ENCODE assay signal across 8 cellular contexts in genomic region chr1:119647734-119648619, GRCh38. TPM values are rescaled to one million over a fixed set of nuclear protein-coding genes. Genes with fewer than 3 reads are reported as not detected.
DNase-seq lines count a peak whose midpoint lies in the region; ATAC-seq and TF ChIP-seq lines count a peak whose summit lies in the region.

ZNF697 (minus strand) TSS chr1:119648266; CDS start chr1:119626100, 22,166 bp downstream.

- H3K9me3 ChIP-seq in Peyer's patch (no peaks in the 10 kb centered on the region), ascending aorta (no peaks in the 10 kb centered on the region), right atrium auricular region (no peaks in the 10 kb centered on the region)

- ATAC-seq in GM21737 (IDR thresholded peaks at IDR 0.05; ENCODE audit: unreplicated experiment), result peak; percentile 58

- H3K27me3 ChIP-seq in Peyer's patch, result no peaks in the 10 kb centered on the region
- H3K27me3 ChIP-seq in ascending aorta, result no peaks in the 10 kb centered on the region
- no peaks in the 10 kb centered on the region for H3K27me3 ChIP-seq in right atrium auricular region

- DNase-seq in GM03348 (ENCODE audit: low spot score) (peak; percentile 97), KBM-7 (peak; percentile 95), Peyer's patch (peak; percentile 60 to 98 (median 96)), ascending aorta (ENCODE audit: low spot score in 2 of 2) (peak; percentile 86 to 98), right atrium auricular region (ENCODE audit: low spot score) (peak; percentile 97), posterior cingulate gyrus (peak; percentile 97 to 100 (median 98)), AML-193 (lab: John Stamatoyannopoulos, UW) (no peak)

- TF ChIP-seq CTCF in Peyer's patch (IDR thresholded peaks at IDR 0.05) (peak in 3 of 6 experiments; percentile 52 to 74 (median 60)), ascending aorta (IDR thresholded peaks at IDR 0.05) (peak in 2 of 3 experiments; percentile 7 to 48), right atrium auricular region (IDR thresholded peaks at IDR 0.05) (peak in 1 of 2 donors; percentile 36)

- H3K27ac ChIP-seq in Peyer's patch, result peak within 1 kb of the TSS; percentile 67 to 87 (median 78)
- peak within 1 kb of the TSS; percentile 87 to 95 for H3K27ac ChIP-seq in ascending aorta
- H3K27ac ChIP-seq in right atrium auricular region, result peak within 1 kb of the TSS; percentile 88 to 98

- H3K36me3 ChIP-seq in Peyer's patch (no peaks in the 10 kb centered on the region), ascending aorta (no peaks in the 10 kb centered on the region), right atrium auricular region (no peaks in the 10 kb centered on the region)

- H3K4me1 ChIP-seq in Peyer's patch (peaks cover 0 to 9% (median 4%) of the 10 kb centered on the region in 4 donors), ascending aorta (peaks cover 0 to 4% of the 10 kb centered on the region in 2 donors), right atrium auricular region (peaks cover 0 to 44% of the 10 kb centered on the region in 2 donors)

- intact Hi-C loops in ascending aorta (cut with DNase I) (loop anchor here (1.0 kb wide), 2 partner anchors 17 to 34 kb away; no protein-coding TSS in a partner anchor), posterior cingulate gyrus (cut with DNase I) (loop anchor here (1.0 to 5.0 kb wide), 3 partner anchors 17 to 36 kb away; no protein-coding TSS in a partner anchor)

- in situ Hi-C loops in KBM-7 (cut with MboI; ENCODE audit: low pct_unique_long_range_greater_than_20kb, low sequenced_read_pairs), result no loop called here

- H3K4me3 ChIP-seq in Peyer's patch, result peak within 1 kb of the TSS; percentile 49 to 92 (median 73)
- H3K4me3 ChIP-seq in ascending aorta, result peak within 1 kb of the TSS; percentile 90 to 96
- H3K4me3 ChIP-seq in right atrium auricular region, result peak within 1 kb of the TSS; percentile 85 to 96

- peak; percentile 69 to 82 for TF ChIP-seq POLR2A in Peyer's patch (IDR thresholded peaks at IDR 0.05)

RNA-seq across cellular contexts. Expression of gene ZNF697, which starts in this region (rescaled TPM):
- 1 to 10 TPM; 4.4 to 6.3 (median 5.0) TPM for total RNA-seq in Peyer's patch
- 0.11 TPM for total RNA-seq in ascending aorta
- total RNA-seq in right atrium auricular region, result 10 to 100 TPM in 1 of 2 donors, 1 to 10 TPM in 1; 9.5 to 14.8 TPM

Comparison
In these comparisons a context has a peak if more than half of its experiments do, and no peak if none do; other contexts are left out.
1. Peak in DNase-seq, H3K4me3 ChIP-seq and H3K27ac ChIP-seq in ascending aorta; RNA of the gene not detected or under 1 TPM.
2. DNase-seq: peak in GM03348 (single experiment), KBM-7 (single experiment), Peyer's patch (3 of 3), right atrium auricular region (single experiment) and posterior cingulate gyrus (10 of 10); none in AML-193 (0 of 2).
3. Peak in every context shown above with its lines, with median percentiles within 50 percentile points of each other: H3K27ac ChIP-seq and H3K4me3 ChIP-seq.